16 cellular contexts compared by ENCODE assay signal in the genomic region with DNA sequence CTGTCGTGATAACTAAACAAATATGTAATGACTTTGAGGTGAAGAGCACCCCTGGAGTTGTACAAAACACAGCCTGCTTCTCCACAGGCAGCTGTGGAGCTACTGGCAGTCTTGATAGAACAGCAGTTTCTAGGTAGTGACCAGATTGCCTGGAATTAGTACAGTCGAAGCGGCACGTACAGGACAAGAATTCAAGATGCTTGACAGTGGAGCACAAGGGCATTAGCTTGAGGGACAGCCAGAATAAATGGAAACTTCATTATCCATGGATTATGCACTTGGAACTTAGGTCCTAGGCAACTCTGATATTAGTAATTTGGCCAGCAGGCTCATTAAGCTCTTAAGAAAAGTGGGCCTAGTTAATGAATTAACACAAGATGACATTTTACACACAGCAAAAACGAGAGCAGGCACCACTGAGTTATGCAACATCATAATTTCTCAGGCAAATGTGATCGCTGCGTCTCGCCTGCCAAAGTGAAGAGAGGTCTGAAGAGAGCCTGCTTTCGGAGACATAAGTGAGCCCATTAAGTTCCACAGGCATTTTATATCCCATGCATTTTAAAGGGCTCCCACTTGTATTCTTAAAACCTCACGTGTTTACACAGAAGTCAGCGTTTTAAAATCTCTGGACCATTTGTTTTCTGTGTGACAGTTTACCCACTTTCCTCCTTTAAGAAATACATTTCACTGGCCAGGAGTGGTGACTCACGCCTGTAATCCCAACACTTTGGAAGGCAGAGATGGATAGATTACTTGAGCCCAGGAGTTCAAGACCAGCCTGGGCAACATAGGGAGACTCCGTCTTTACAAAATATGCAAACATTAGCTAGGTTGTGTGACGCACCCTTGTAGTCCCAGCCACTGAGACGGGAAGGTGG.
DNase-seq lines count a peak whose midpoint lies in the region; ATAC-seq and TF ChIP-seq lines count a peak whose summit lies in the region.
"Had no signal": no experiment of that assay in that cellular context is flagged by ENCODE, and none has a peak within 500 bp of the region (broad histone marks: within the 10 kb centered on the region; RNA-seq: fewer than 3 reads in every experiment).

No MANE protein-coding gene starts in this region.

- H3K4me1 ChIP-seq in SK-N-SH (ENCODE audit: control insufficient read depth in 1 of 2, insufficient read depth in 2 of 2, low read depth in 1 of 2, low read length in 1 of 2) (no peaks in the 10 kb centered on the region; a peak in 1 of 4 replicates), lower lobe of right lung (no peaks in the 10 kb centered on the region), suprapubic skin (peaks cover 4% of the 10 kb centered on the region)

- H4K20me1 ChIP-seq in SK-N-SH (ENCODE audit: insufficient read depth): no peaks in the 10 kb centered on the region

- H3K9ac ChIP-seq in SK-N-SH: no peak overlapping the region
- H3K9ac ChIP-seq: KMS-11 had no signal

- H2AFZ ChIP-seq in SK-N-SH (ENCODE audit: low read depth): no peak overlapping the region

- H3K27me3 Mint-ChIP-seq in activated CD8-positive, alpha-beta memory T cell treated with anti-CD3 and anti-CD28 coated beads, Interleukin-2, amount 10 ng/mL, durations not matched to agents 7 days and 5 days: no peaks in the 10 kb centered on the region

- H3K9me2 ChIP-seq in SK-N-SH: no peaks in the 10 kb centered on the region

- TF ChIP-seq POLR2A in suprapubic skin (IDR thresholded peaks at IDR 0.05): no peak

- H3K36me3 Mint-ChIP-seq in activated CD8-positive, alpha-beta memory T cell treated with anti-CD3 and anti-CD28 coated beads, Interleukin-2, amount 10 ng/mL, durations not matched to agents 7 days and 5 days: no peaks in the 10 kb centered on the region

- 90% methylated on average over 14 of the region's 15 CpGs for WGBS in SK-N-SH (ENCODE audit: low lambda C conversion rate)
- 48% methylated on average over 15 of the region's 15 CpGs for WGBS in suprapubic skin

- H3K9me3 ChIP-seq in SK-N-SH (no peaks in the 10 kb centered on the region), lower lobe of right lung (peaks cover 12% of the 10 kb centered on the region), suprapubic skin (peaks cover 10% of the 10 kb centered on the region)

- no peak for TF ChIP-seq RAD21 in SK-N-SH (IDR thresholded peaks at IDR 0.05; ENCODE audit: low read length)

- in situ Hi-C loops in astrocyte of the spinal cord (cut with HindIII; ENCODE audit: low sequenced_read_pairs): no loop called here

- TF ChIP-seq CTCF in SK-N-SH (IDR thresholded peaks at IDR 0.05) (no peak), astrocyte of the spinal cord (IDR thresholded peaks at IDR 0.05; ENCODE audit: low read depth, low read length) (no peak), lower lobe of right lung (IDR thresholded peaks at IDR 0.05) (no peak), suprapubic skin (IDR thresholded peaks at IDR 0.05) (no peak)

- H3K9me3 Mint-ChIP-seq in activated CD8-positive, alpha-beta memory T cell treated with anti-CD3 and anti-CD28 coated beads, Interleukin-2, amount 10 ng/mL, durations not matched to agents 7 days and 5 days (ENCODE audit: low read depth): peaks cover 8% of the 10 kb centered on the region

- TF ChIP-seq EP300 in SK-N-SH (IDR thresholded peaks at IDR 0.05; ENCODE audit: borderline replicate concordance in 1 of 2, low read depth in 1 of 2, low read length in 1 of 2) (no peak), suprapubic skin (IDR thresholded peaks at IDR 0.05) (no peak)

- H3K4me1 Mint-ChIP-seq in activated CD8-positive, alpha-beta memory T cell treated with anti-CD3 and anti-CD28 coated beads, Interleukin-2, amount 10 ng/mL, durations not matched to agents 7 days and 5 days: no peaks in the 10 kb centered on the region

- no peaks in the 10 kb centered on the region for H3F3A ChIP-seq in SK-N-SH (replicated peaks; ENCODE audit: insufficient read depth)

- ATAC-seq in SK-N-SH treated with all-trans-retinoic acid at 6 μM for 48 hours (peak; percentile 39), lower lobe of right lung (peak; percentile 70 to 90), HG02763 (IDR thresholded peaks at IDR 0.05; ENCODE audit: unreplicated experiment) (no peak)
- no peak for ATAC-seq in activated CD8-positive, alpha-beta memory T cell treated with anti-CD3 and anti-CD28 coated beads, Interleukin-2, amount 10 ng/mL, durations not matched to agents 7 days and 5 days
- ATAC-seq: stimulated activated naive CD8-positive, alpha-beta T cell treated with anti-CD3 and anti-CD28 coated beads, Interleukin-15, Interleukin-2, amounts not matched to agents 100 U/mL and 50 U/mL, for 24 hours had no signal

- intact Hi-C loops in lower lobe of right lung (cut with DNase I): no loop called here

- no peak overlapping the region; a peak in 1 of 4 replicates for H3K27ac ChIP-seq in SK-N-SH (ENCODE audit: low read depth in 2 of 2, low read length in 1 of 2)
- peak overlapping the region; percentile 46 for H3K27ac ChIP-seq in lower lobe of right lung
- no peak overlapping the region for H3K27ac ChIP-seq in suprapubic skin
- H3K27ac ChIP-seq: KMS-11, SK-N-MC had no signal

- H3K36me3 ChIP-seq in SK-N-SH (replicated peaks in 1 of 2; ENCODE audit: control insufficient read depth in 1 of 2, insufficient read depth in 2 of 2, low read length in 1 of 2): peaks cover 0 to 3% of the 10 kb centered on the region in 2 experiments
- H3K36me3 ChIP-seq in lower lobe of right lung: no peaks in the 10 kb centered on the region
- peaks cover 12% of the 10 kb centered on the region for H3K36me3 ChIP-seq in suprapubic skin

- no peak overlapping the region for H3K27ac Mint-ChIP-seq in activated CD8-positive, alpha-beta memory T cell treated with anti-CD3 and anti-CD28 coated beads, Interleukin-2, amount 10 ng/mL, durations not matched to agents 7 days and 5 days
- H3K27ac Mint-ChIP-seq: activated naive CD4-positive, alpha-beta T cell treated with anti-CD3 and anti-CD28 coated beads for 36 hours had no signal

- H3K27me3 ChIP-seq in SK-N-SH (ENCODE audit: insufficient read depth): no peaks in the 10 kb centered on the region
- H3K27me3 ChIP-seq in lower lobe of right lung (ENCODE audit: low read depth): no peaks in the 10 kb centered on the region
- no peaks in the 10 kb centered on the region for H3K27me3 ChIP-seq in suprapubic skin

- H3K4me3 Mint-ChIP-seq in activated CD8-positive, alpha-beta memory T cell treated with anti-CD3 and anti-CD28 coated beads, Interleukin-2, amount 10 ng/mL, durations not matched to agents 7 days and 5 days: no peak overlapping the region
- H3K4me3 Mint-ChIP-seq: activated naive CD4-positive, alpha-beta T cell treated with anti-CD3 and anti-CD28 coated beads for 36 hours had no signal

- POLR2A ChIA-PET in SK-N-SH (lab: Yijun Ruan, JAX): interaction anchor here (1.1 kb wide), 1 partner anchor 31 kb away, joined by 3 read pairs; no protein-coding TSS in a partner anchor

- H3K4me3 ChIP-seq in SK-N-SH (ENCODE audit: low read depth in 2 of 2, low read length in 1 of 2) (no peak overlapping the region), astrocyte of the spinal cord (ENCODE audit: low read depth, low read length) (no peak overlapping the region), lower lobe of right lung (no peak overlapping the region), suprapubic skin (no peak overlapping the region)
- H3K4me3 ChIP-seq: SK-N-MC had no signal

- no peak overlapping the region for H3K4me2 ChIP-seq in SK-N-SH
- H3K4me2 ChIP-seq: KMS-11 had no signal

- H3K79me2 ChIP-seq in SK-N-SH (ENCODE audit: insufficient read depth): no peaks in the 10 kb centered on the region

- CTCF ChIA-PET in SK-N-SH (lab: Yijun Ruan, JAX): interaction anchor here (1.2 to 1.5 kb wide), 2 partner anchors 11 to 43 kb away, joined by 3 to 6 read pairs; no protein-coding TSS in a partner anchor
- CTCF ChIA-PET in activated CD8-positive, alpha-beta memory T cell treated with anti-CD3 and anti-CD28 coated beads, Interleukin-2, amount 10 ng/mL, durations not matched to agents 7 days and 5 days (lab: Charles Lee): interaction anchor here (0.6 kb wide), 1 partner anchor 1295 kb away, joined by 3 read pairs; no protein-coding TSS in a partner anchor

- DNase-seq in SK-N-SH: no peak
- peak; percentile 30 for DNase-seq in astrocyte of the spinal cord (ENCODE audit: low read depth, low spot score)
- DNase-seq in lower lobe of right lung: no peak
- DNase-seq in activated CD8-positive, alpha-beta memory T cell treated with anti-CD3 and anti-CD28 coated beads, Interleukin-2, amount 10 ng/mL, durations not matched to agents 7 days and 5 days: no peak
- no peak for DNase-seq in stimulated activated CD8-positive, alpha-beta memory T cell treated with anti-CD3 and anti-CD28 coated beads, Interleukin-4, amount 100 ng/mL, for 48 hours
- no peak for DNase-seq in suprapubic skin (ENCODE audit: low spot score in 2 of 2)
- DNase-seq: ACHN; activated naive CD4-positive, alpha-beta T cell treated with anti-CD3 and anti-CD28 coated beads for 36 hours; COR-L47; GOT3; NCI-H1930; stimulated activated naive CD8-positive, alpha-beta T cell treated with anti-CD3 and anti-CD28 coated beads, Interleukin-15, Interleukin-2, amounts not matched to agents 100 U/mL and 50 U/mL, for 24 hours had no signal

TF ChIP-seq in SK-N-SH treated with all-trans-retinoic acid at 6 μM for 48 hours, 23 proteins besides CTCF, POLR2A, EP300 and RAD21 (continues in another document):
- TF ChIP-seq ZFP3 (CRISPR knock-in tag; IDR thresholded peaks at IDR 0.05) (no peak), TOX (CRISPR knock-in tag; IDR thresholded peaks at IDR 0.05; ENCODE audit: borderline replicate concordance) (no peak), ESRRG (CRISPR knock-in tag; IDR thresholded peaks at IDR 0.05) (no peak), TCF4 (CRISPR knock-in tag; IDR thresholded peaks at IDR 0.05; ENCODE audit: borderline replicate concordance) (no peak), RARB (CRISPR knock-in tag; IDR thresholded peaks at IDR 0.05) (no peak), GLIS3 (CRISPR knock-in tag; IDR thresholded peaks at IDR 0.05) (no peak), ARNTL (CRISPR knock-in tag; IDR thresholded peaks at IDR 0.05; ENCODE audit: borderline replicate concordance, low read depth) (no peak), OSR1 (CRISPR knock-in tag; IDR thresholded peaks at IDR 0.05) (no peak), PPARA (CRISPR knock-in tag; IDR thresholded peaks at IDR 0.05; ENCODE audit: borderline replicate concordance) (no peak)

TF ChIP-seq in SK-N-SH, 30 proteins besides CTCF, POLR2A, EP300 and RAD21:
- no peak for TF ChIP-seq POLR2AphosphoS5 (IDR thresholded peaks at IDR 0.05; ENCODE audit: low read depth, low read length)

Comparison
In these comparisons a context has a peak if more than half of its experiments do, and no peak if none do; other contexts are left out.
1. ATAC-seq: peak in SK-N-SH treated with all-trans-retinoic acid at 6 μM for 48 hours (single experiment) and lower lobe of right lung (2 of 2); none in HG02763 (single experiment) and activated CD8-positive, alpha-beta memory T cell treated with anti-CD3 and anti-CD28 coated beads, Interleukin-2, amount 10 ng/mL, durations not matched to agents 7 days and 5 days (single experiment).